In genomic region chr16:17921357-17921978, GRCh38 we compare ENCODE assay signal across 8 cellular contexts.
DNase-seq lines count a peak whose midpoint lies in the region; ATAC-seq, FAIRE-seq and TF ChIP-seq lines count a peak whose summit lies in the region.

No MANE protein-coding gene starts in this region.

- H3K27me3 Mint-ChIP-seq in naive thymus-derived CD8-positive, alpha-beta T cell: peaks cover 8 to 38% (median 13%) of the 10 kb centered on the region in 5 donors

- BruUV-seq in GM12878 (replicated peaks; lab: Mats Ljungman, UMichigan): no TSS peak

- H3K27ac ChIP-seq in GM12878 (ENCODE audit: control insufficient read depth, insufficient read depth) (no peak overlapping the region), coronary artery (no peak overlapping the region)

- DNase-seq in GM12865 (ENCODE audit: low read depth) (peak; percentile 72), T follicular helper cell (ENCODE audit: low read depth) (peak; percentile 25), GM12878 (ENCODE audit: low read depth, low spot score) (no peak), ureter (ENCODE audit: low spot score) (no peak), coronary artery (ENCODE audit: low spot score) (no peak), kidney glomerular epithelial cell (lab: John Stamatoyannopoulos, UW) (no peak)
- DNase-seq in naive thymus-derived CD8-positive, alpha-beta T cell: peak in 8 of 10 donors; percentile 4 to 37 (median 14)

- SMC1A ChIA-PET in GM12878 (lab: Charles Lee; ENCODE audit: uncharacterized antibody, unreplicated experiment): interaction anchor here (0.9 to 2.1 kb wide), 8 partner anchors 12 to 43 kb away, joined by 3 to 9 read pairs (median 4); no protein-coding TSS in a partner anchor

- TF ChIP-seq POLR2A in GM12878 (IDR thresholded peaks at IDR 0.05; ENCODE audit: low read depth, low read length): no peak

- H3K4me1 Mint-ChIP-seq in naive thymus-derived CD8-positive, alpha-beta T cell: no peaks in the 10 kb centered on the region

- no peaks in the 10 kb centered on the region for H3K9me3 ChIP-seq in GM12878 (replicated peaks; ENCODE audit: control insufficient read depth, insufficient read depth, low read length)

- peak; percentile 85 for FAIRE-seq in GM12878 (lab: Jason Lieb, UNC)

- H3K27ac Mint-ChIP-seq in naive thymus-derived CD8-positive, alpha-beta T cell: no peak overlapping the region

- POLR2A ChIA-PET in GM12878 (lab: Charles Lee): interaction anchor here (0.6 kb wide), 1 partner anchor 27 kb away, joined by 5 read pairs; no protein-coding TSS in a partner anchor
- POLR2A ChIA-PET in naive thymus-derived CD8-positive, alpha-beta T cell (lab: Charles Lee): no interaction called here

- no peaks in the 10 kb centered on the region for H3K4me1 ChIP-seq in GM12878 (ENCODE audit: control insufficient read depth, insufficient read depth, low read length)

- H3K9ac ChIP-seq in GM12878 (ENCODE audit: control insufficient read depth, insufficient read depth, low read length): no peak overlapping the region

- in situ Hi-C loops in GM12878 (cut with MboI): loop anchor here (25.0 kb wide), 1 partner anchor 216 kb away; no protein-coding TSS in a partner anchor

- H3K27me3 ChIP-seq in GM12878 (replicated peaks in 1 of 2; ENCODE audit: control insufficient read depth in 2 of 2, insufficient read depth in 2 of 2, low read length in 1 of 2): no peaks in the 10 kb centered on the region

- peak; percentile 56 for ATAC-seq in HG03520 (IDR thresholded peaks at IDR 0.05; ENCODE audit: unreplicated experiment)
- ATAC-seq in GM12878: peak; percentile 93
- no peak for ATAC-seq in naive thymus-derived CD8-positive, alpha-beta T cell

- H3K36me3 Mint-ChIP-seq in naive thymus-derived CD8-positive, alpha-beta T cell: peaks cover 0 to 4% (median 0%) of the 10 kb centered on the region in 3 donors

- CTCF ChIA-PET in GM12878 (lab: Yijun Ruan, JAX): interaction anchor here (0.6 to 1.5 kb wide), 12 partner anchors 9 to 837 kb away, joined by 3 to 20 read pairs (median 4); no protein-coding TSS in a partner anchor

- 0% methylated on average over 2 of the region's 2 CpGs for WGBS in GM12878 (ENCODE audit: insufficient coverage, insufficient replicate concordance, low lambda C conversion rate, missing lambda C conversion rate)

- no peaks in the 10 kb centered on the region for H4K20me1 ChIP-seq in GM12878 (ENCODE audit: control insufficient read depth, insufficient read depth)

- RAD21 ChIA-PET in GM12878 (lab: Charles Lee; ENCODE audit: unreplicated experiment): interaction anchor here (0.7 to 1.1 kb wide), 5 partner anchors 17 to 837 kb away, joined by 3 to 4 read pairs (median 3); no protein-coding TSS in a partner anchor

- H3K36me3 ChIP-seq in GM12878 (ENCODE audit: control insufficient read depth in 2 of 2, insufficient read depth in 2 of 2, low read length in 1 of 2): no peaks in the 10 kb centered on the region

- no peak overlapping the region for H2AFZ ChIP-seq in GM12878 (ENCODE audit: control insufficient read depth, low read depth, low read length)

- no peak overlapping the region for H3K4me3 ChIP-seq in GM12865 (ENCODE audit: low read depth, low read length)
- H3K4me3 ChIP-seq in GM12878: no peak overlapping the region
- no peak overlapping the region for H3K4me3 ChIP-seq in coronary artery

- TF ChIP-seq CTCF in GM12865 (IDR thresholded peaks at IDR 0.05; ENCODE audit: insufficient read depth, low read depth, low read length, missing control alignments) (peak; percentile 84), GM12878 (IDR thresholded peaks at IDR 0.05 in 2 of 3, conservative IDR thresholded peaks at IDR 0.05 in 1 of 3; ENCODE audit: control insufficient read depth in 2 of 3, extremely low read depth in 1 of 3, insufficient read depth in 1 of 3, low read depth in 3 of 3, low read length in 3 of 3) (peak; percentile 69 to 81 (median 79)), coronary artery (IDR thresholded peaks at IDR 0.05) (no peak)

- peak; percentile 74 for TF ChIP-seq RAD21 in GM12878 (IDR thresholded peaks at IDR 0.05; ENCODE audit: insufficient read depth, low read depth, low read length)

- no peak overlapping the region for H3K4me3 Mint-ChIP-seq in naive thymus-derived CD8-positive, alpha-beta T cell

- TF ChIP-seq EP300 in GM12878 (IDR thresholded peaks at IDR 0.05; ENCODE audit: borderline replicate concordance in 1 of 2, control insufficient read depth in 1 of 2, low read depth in 2 of 2, low read length in 2 of 2): no peak

- H3K9me3 Mint-ChIP-seq in naive thymus-derived CD8-positive, alpha-beta T cell: peaks cover 0 to 14% (median 3%) of the 10 kb centered on the region in 9 donors

- intact Hi-C loops in GM12878 (cut with micrococcal nuclease; ENCODE audit: unreplicated experiment): no loop called here

- no peak overlapping the region for H3K4me2 ChIP-seq in GM12878 (ENCODE audit: control insufficient read depth, insufficient read depth)

- no peaks in the 10 kb centered on the region for H3K79me2 ChIP-seq in GM12878 (ENCODE audit: control insufficient read depth, insufficient read depth, low read length)

TF ChIP-seq in GM12878, 131 proteins besides CTCF, POLR2A, EP300 and RAD21:
- no peak for TF ChIP-seq POLR2AphosphoS5 (IDR thresholded peaks at IDR 0.05; ENCODE audit: low read length)
- no peak for TF ChIP-seq NBN (IDR thresholded peaks at IDR 0.05)
- peak; percentile 92 for TF ChIP-seq SMC3 (IDR thresholded peaks at IDR 0.05; ENCODE audit: borderline replicate concordance, low read length)
- TF ChIP-seq FOXM1 (IDR thresholded peaks at IDR 0.05; ENCODE audit: low read depth, low read length): no peak
- peak; percentile 81 for TF ChIP-seq YY1 (IDR thresholded peaks at IDR 0.05; ENCODE audit: low read depth, low read length)

Comparison
In these comparisons a context has a peak if more than half of its experiments do, and no peak if none do; other contexts are left out.
1. DNase-seq: peak in GM12865 (single experiment), T follicular helper cell (single experiment) and naive thymus-derived CD8-positive, alpha-beta T cell (8 of 10); none in GM12878 (single experiment), ureter (single experiment), coronary artery (single experiment) and kidney glomerular epithelial cell (single experiment).
2. ATAC-seq: peak in HG03520 (single experiment) and GM12878 (single experiment); none in naive thymus-derived CD8-positive, alpha-beta T cell (0 of 2).